8 cellular contexts compared by ENCODE assay signal in the genomic region with DNA sequence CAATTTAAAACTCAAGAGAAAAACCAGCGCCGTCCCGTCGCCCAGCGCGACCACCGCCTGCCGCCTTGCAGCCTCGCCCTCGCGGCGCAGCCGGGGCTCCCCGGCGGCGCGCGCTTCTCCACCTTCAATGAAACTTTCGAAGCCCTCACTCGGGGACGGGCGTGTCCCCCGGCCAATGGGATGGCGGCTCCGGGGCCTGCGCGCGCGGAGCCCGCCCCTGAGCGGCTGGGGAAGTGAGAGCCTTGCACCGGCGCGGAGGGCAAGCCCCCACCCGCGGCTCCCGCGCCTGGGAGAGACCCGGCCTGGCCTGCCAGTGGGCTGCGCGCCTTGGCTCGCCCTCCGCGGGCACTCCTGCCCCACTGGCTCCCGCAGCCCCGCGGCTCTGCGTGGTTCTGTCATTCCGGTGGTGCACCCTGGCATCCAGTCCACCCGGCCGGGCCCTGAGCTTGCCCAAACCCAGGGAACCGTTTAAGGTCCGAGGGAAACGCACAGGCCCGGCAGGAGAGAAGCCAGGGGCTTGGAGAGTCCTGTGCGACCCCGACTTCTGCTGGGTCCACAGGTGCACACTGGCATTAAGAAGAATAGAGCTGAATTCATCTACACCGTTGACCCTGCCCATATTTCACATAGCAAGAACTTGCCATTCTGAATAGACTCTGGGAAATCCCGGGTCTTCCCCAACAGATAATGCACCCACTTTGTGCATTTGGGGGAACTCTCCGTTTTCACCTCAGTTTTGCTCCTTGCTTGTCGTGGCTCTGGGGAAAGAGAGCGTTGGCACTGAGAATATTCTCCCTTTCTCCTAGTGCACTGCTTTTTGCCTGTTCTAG. TPM values are rescaled to one million over a fixed set of nuclear protein-coding genes. Genes with fewer than 3 reads are reported as not detected.
DNase-seq lines count a peak whose midpoint lies in the region; ATAC-seq and TF ChIP-seq lines count a peak whose summit lies in the region.

Gene PIEZO2, minus strand, starts transcription at position 129 of the 830 bp plus-strand sequence. CDS start 981 bp downstream, outside the sequence.

- no CpG with 5 or more reads among the region's 62 CpGs for WGBS in mesendoderm (ENCODE audit: extremely low coverage, insufficient coverage, low lambda C conversion rate)

- peak within 1 kb of the TSS; percentile 69 for H3K9ac ChIP-seq in mesendoderm (ENCODE audit: low read length)

- H2AK5ac ChIP-seq in mesendoderm (ENCODE audit: low read length): no peak within 1 kb of the TSS

- DNase-seq in DMS79 (lab: John Stamatoyannopoulos, UW) (peak; percentile 37), NCI-H1105 treated with DMSO at 0.1 percent for 48 hours (lab: John Stamatoyannopoulos, UW) (peak; percentile 52), ecto neural progenitor cell (ENCODE audit: low spot score) (peak; percentile 90), mesendoderm (peak; percentile 88), type B pancreatic cell (ENCODE audit: extremely low spot score, unreplicated experiment) (peak; percentile 88)
- no peak for DNase-seq in naive thymus-derived CD8-positive, alpha-beta T cell

- peak within 1 kb of the TSS; percentile 87 for H3K18ac ChIP-seq in mesendoderm (ENCODE audit: low read length)

- H3K27me3 Mint-ChIP-seq in type B pancreatic cell: peaks cover 56% of the 10 kb centered on the region
- peaks cover 15 to 38% (median 30%) of the 10 kb centered on the region in 5 donors for H3K27me3 Mint-ChIP-seq in naive thymus-derived CD8-positive, alpha-beta T cell

- no peak within 1 kb of the TSS for H3K27ac ChIP-seq in mesendoderm (ENCODE audit: low read depth, low read length)

- peak within 1 kb of the TSS; percentile 81 for H3K4me2 ChIP-seq in mesendoderm (ENCODE audit: low read length)

- peaks cover 22% of the 10 kb centered on the region for H3K4me1 Mint-ChIP-seq in type B pancreatic cell (ENCODE audit: unreplicated experiment)
- H3K4me1 Mint-ChIP-seq in naive thymus-derived CD8-positive, alpha-beta T cell: peaks cover 0 to 7% (median 3%) of the 10 kb centered on the region in 4 donors

- H2BK120ac ChIP-seq in mesendoderm (ENCODE audit: low read depth, low read length): no peak within 1 kb of the TSS

- H3K27me3 ChIP-seq in mesendoderm (ENCODE audit: insufficient read depth, low read length, poor library complexity): peaks cover 6% of the 10 kb centered on the region

- peak within 1 kb of the TSS; percentile 24 for H3K4me3 ChIP-seq in mesendoderm (ENCODE audit: low read length)

- peak; percentile 51 for ATAC-seq in GM19468 (IDR thresholded peaks at IDR 0.05; ENCODE audit: extremely low read depth, unreplicated experiment)
- no peak for ATAC-seq in GM19467 (IDR thresholded peaks at IDR 0.05; ENCODE audit: unreplicated experiment)
- no peak for ATAC-seq in naive thymus-derived CD8-positive, alpha-beta T cell

- H3K36me3 Mint-ChIP-seq in type B pancreatic cell: peaks cover 3% of the 10 kb centered on the region
- no peaks in the 10 kb centered on the region for H3K36me3 Mint-ChIP-seq in naive thymus-derived CD8-positive, alpha-beta T cell

- POLR2A ChIA-PET in naive thymus-derived CD8-positive, alpha-beta T cell (lab: Charles Lee): no interaction called here

- peaks cover 8% of the 10 kb centered on the region for H3K4me1 ChIP-seq in mesendoderm (ENCODE audit: control insufficient read depth, low read depth, low read length)

- H2BK15ac ChIP-seq in mesendoderm (replicated peaks; ENCODE audit: low read depth): no peak within 1 kb of the TSS

- H3K36me3 ChIP-seq in mesendoderm (ENCODE audit: control insufficient read depth, insufficient read depth, low read length): no peaks in the 10 kb centered on the region

- peak within 1 kb of the TSS; percentile 84 for H3K4me3 Mint-ChIP-seq in type B pancreatic cell
- H3K4me3 Mint-ChIP-seq in naive thymus-derived CD8-positive, alpha-beta T cell: no peak within 1 kb of the TSS

- no peaks in the 10 kb centered on the region for H3K9me3 Mint-ChIP-seq in type B pancreatic cell
- H3K9me3 Mint-ChIP-seq in naive thymus-derived CD8-positive, alpha-beta T cell: peaks cover 0 to 2% (median 0%) of the 10 kb centered on the region in 9 donors

- no peak within 1 kb of the TSS for H3K4ac ChIP-seq in mesendoderm (ENCODE audit: low read depth, low read length)

- no peak within 1 kb of the TSS for H4K5ac ChIP-seq in mesendoderm (ENCODE audit: low read length)

- peak within 1 kb of the TSS; percentile 51 for H3K23ac ChIP-seq in mesendoderm (ENCODE audit: low read length)

- no peak for TF ChIP-seq CTCF in type B pancreatic cell (conservative IDR thresholded peaks at IDR 0.05)

- H3K27ac Mint-ChIP-seq in type B pancreatic cell: peak within 1 kb of the TSS; percentile 14
- H3K27ac Mint-ChIP-seq in naive thymus-derived CD8-positive, alpha-beta T cell: no peak within 1 kb of the TSS

- H4K8ac ChIP-seq in mesendoderm (ENCODE audit: low read depth, low read length): peak within 1 kb of the TSS; percentile 3

- H3K79me1 ChIP-seq in mesendoderm (ENCODE audit: low read length): peaks cover 1% of the 10 kb centered on the region

- no peaks in the 10 kb centered on the region for H3K79me2 ChIP-seq in mesendoderm (ENCODE audit: control insufficient read depth, insufficient read depth, low read length)

- peak within 1 kb of the TSS; percentile 85 for H3K56ac ChIP-seq in mesendoderm (ENCODE audit: low read length)

- no peak within 1 kb of the TSS for H2BK5ac ChIP-seq in mesendoderm (ENCODE audit: low read length)

RNA-seq across cellular contexts. Expression of gene PIEZO2, which starts in this region (rescaled TPM):
- polyA plus RNA-seq in mesendoderm (2013, experiment 1 of 2): 3.6 TPM
- 3.3 TPM for polyA plus RNA-seq in mesendoderm (2013, experiment 2 of 2)
- total RNA-seq in type B pancreatic cell (ENCODE audit: low replicate concordance): 21.8 and 38.8 TPM in 2 replicates
- not detected for total RNA-seq in naive thymus-derived CD8-positive, alpha-beta T cell
- not detected for polyA plus RNA-seq in naive thymus-derived CD8-positive, alpha-beta T cell

Comparison
In these comparisons a context has a peak if more than half of its experiments do, and no peak if none do; other contexts are left out.
1. RNA of gene PIEZO2 (total RNA-seq): 21.8 to 38.8 TPM in type B pancreatic cell; not detected in naive thymus-derived CD8-positive, alpha-beta T cell; every median in the first group is over 10 times any median in the second.
2. DNase-seq: peak in DMS79 (single experiment), NCI-H1105 treated with DMSO at 0.1 percent for 48 hours (single experiment), ecto neural progenitor cell (single experiment), mesendoderm (single experiment) and type B pancreatic cell (single experiment); none in naive thymus-derived CD8-positive, alpha-beta T cell (0 of 10).